ENCODE assay signal across 9 cellular contexts in genomic region chr20:63857751-63858392, GRCh38. TPM values are rescaled to one million over a fixed set of nuclear protein-coding genes. Genes with fewer than 3 reads are reported as not detected.
DNase-seq lines count a peak whose midpoint lies in the region; ATAC-seq and TF ChIP-seq lines count a peak whose summit lies in the region.
"Had no signal": no experiment of that assay in that cellular context is flagged by ENCODE, and none has a peak within 500 bp of the region (broad histone marks: within the 10 kb centered on the region; RNA-seq: fewer than 3 reads in every experiment).

No MANE protein-coding gene starts in this region.

- no peak for DNase-seq in stimulated activated naive CD8-positive, alpha-beta T cell treated with anti-CD3 and anti-CD28 coated beads, Interleukin-15, amount 100 ng/mL, for 72 hours
- no peak for DNase-seq in stimulated activated naive CD8-positive, alpha-beta T cell treated with anti-CD3 and anti-CD28 coated beads, Interleukin-15, Interleukin-2, amounts not matched to agents 100 U/mL and 50 U/mL, for 24 hours
- no peak for DNase-seq in left lung
- DNase-seq in vagina (ENCODE audit: extremely low spot score in 2 of 2): no peak
- no peak for DNase-seq in activated T-helper 2 cell treated with anti-CD3 and anti-CD28 coated beads, Interferon-gamma antibody, Interleukin-2, Interleukin-4, amounts not matched to agents 10 μg/mL and 5 μg/mL and 100 μg/mL, durations not matched to agents 14 hours and 24 hours and 36 hours (ENCODE audit: low spot score)
- no peak for DNase-seq in NCI-H1105 treated with DMSO at 0.1 percent for 48 hours (lab: John Stamatoyannopoulos, UW)
- DNase-seq: cortex of kidney, natural killer cell, NCI-H2171 treated with DMSO at 0.1 percent for 48 hours had no signal

- no peak for TF ChIP-seq POLR2A in vagina (IDR thresholded peaks at IDR 0.05)

- H3K9me3 ChIP-seq in left lung (no peaks in the 10 kb centered on the region), vagina (no peaks in the 10 kb centered on the region)

- peaks cover 0 to 19% of the 10 kb centered on the region in 2 donors for H3K36me3 ChIP-seq in left lung
- peaks cover 0 to 8% of the 10 kb centered on the region in 2 donors for H3K36me3 ChIP-seq in vagina

- peaks cover 0 to 37% of the 10 kb centered on the region in 2 donors for H3K27me3 ChIP-seq in left lung
- H3K27me3 ChIP-seq in vagina: no peaks in the 10 kb centered on the region

- H3K27ac Mint-ChIP-seq in stimulated activated naive CD8-positive, alpha-beta T cell treated with anti-CD3 and anti-CD28 coated beads, Interleukin-15, amount 100 ng/mL, for 72 hours: peak overlapping the region in 1 of 2 donors; percentile 95
- no peak overlapping the region for H3K27ac Mint-ChIP-seq in activated T-helper 2 cell treated with anti-CD3 and anti-CD28 coated beads, Interferon-gamma antibody, Interleukin-2, Interleukin-4, amounts not matched to agents 10 μg/mL and 5 μg/mL and 100 μg/mL, durations not matched to agents 14 hours and 24 hours and 36 hours

- no peaks in the 10 kb centered on the region for H3K9me3 Mint-ChIP-seq in stimulated activated naive CD8-positive, alpha-beta T cell treated with anti-CD3 and anti-CD28 coated beads, Interleukin-15, amount 100 ng/mL, for 72 hours
- no peaks in the 10 kb centered on the region for H3K9me3 Mint-ChIP-seq in activated T-helper 2 cell treated with anti-CD3 and anti-CD28 coated beads, Interferon-gamma antibody, Interleukin-2, Interleukin-4, amounts not matched to agents 10 μg/mL and 5 μg/mL and 100 μg/mL, durations not matched to agents 14 hours and 24 hours and 36 hours
- H3K9me3 Mint-ChIP-seq: natural killer cell had no signal

- peak; percentile 22 for ATAC-seq in stimulated activated naive CD8-positive, alpha-beta T cell treated with anti-CD3 and anti-CD28 coated beads, Interleukin-15, amount 100 ng/mL, for 72 hours
- ATAC-seq in stimulated activated naive CD8-positive, alpha-beta T cell treated with anti-CD3 and anti-CD28 coated beads, Interleukin-15, Interleukin-2, amounts not matched to agents 100 U/mL and 50 U/mL, for 24 hours: no peak
- no peak for ATAC-seq in left lung

- TF ChIP-seq CTCF in left lung (IDR thresholded peaks at IDR 0.05) (no peak), vagina (IDR thresholded peaks at IDR 0.05) (no peak)

- intact Hi-C loops in left lung (cut with DNase I): loop anchor here in 1 of 2 donors (10.0 kb wide), 1 partner anchor 73 kb away; no protein-coding TSS in a partner anchor
- intact Hi-C loops in vagina (cut with DNase I): no loop called here
- intact Hi-C loops in activated T-helper 2 cell treated with anti-CD3 and anti-CD28 coated beads, Interferon-gamma antibody, Interleukin-2, Interleukin-4, amounts not matched to agents 10 μg/mL and 5 μg/mL and 100 μg/mL, durations not matched to agents 14 hours and 24 hours and 36 hours (cut with micrococcal nuclease): no loop called here

- peaks cover 58% of the 10 kb centered on the region for H3K4me1 Mint-ChIP-seq in stimulated activated naive CD8-positive, alpha-beta T cell treated with anti-CD3 and anti-CD28 coated beads, Interleukin-15, amount 100 ng/mL, for 72 hours
- H3K4me1 Mint-ChIP-seq in activated T-helper 2 cell treated with anti-CD3 and anti-CD28 coated beads, Interferon-gamma antibody, Interleukin-2, Interleukin-4, amounts not matched to agents 10 μg/mL and 5 μg/mL and 100 μg/mL, durations not matched to agents 14 hours and 24 hours and 36 hours (ENCODE audit: low read depth): peaks cover 5% of the 10 kb centered on the region

- H3K27ac ChIP-seq in left lung: peak overlapping the region; percentile 17 to 70
- peak overlapping the region; percentile 2 for H3K27ac ChIP-seq in vagina

- peaks cover 7% of the 10 kb centered on the region for H3K36me3 Mint-ChIP-seq in activated T-helper 2 cell treated with anti-CD3 and anti-CD28 coated beads, Interferon-gamma antibody, Interleukin-2, Interleukin-4, amounts not matched to agents 10 μg/mL and 5 μg/mL and 100 μg/mL, durations not matched to agents 14 hours and 24 hours and 36 hours (ENCODE audit: low read depth)
- H3K36me3 Mint-ChIP-seq: natural killer cell had no signal

- H3K4me3 ChIP-seq in left lung (no peak overlapping the region), vagina (no peak overlapping the region)

- H3K4me3 Mint-ChIP-seq in stimulated activated naive CD8-positive, alpha-beta T cell treated with anti-CD3 and anti-CD28 coated beads, Interleukin-15, amount 100 ng/mL, for 72 hours: peak overlapping the region in 1 of 2 donors; percentile 76
- H3K4me3 Mint-ChIP-seq in activated T-helper 2 cell treated with anti-CD3 and anti-CD28 coated beads, Interferon-gamma antibody, Interleukin-2, Interleukin-4, amounts not matched to agents 10 μg/mL and 5 μg/mL and 100 μg/mL, durations not matched to agents 14 hours and 24 hours and 36 hours (ENCODE audit: low read depth): no peak overlapping the region

- no peaks in the 10 kb centered on the region for H3K27me3 Mint-ChIP-seq in stimulated activated naive CD8-positive, alpha-beta T cell treated with anti-CD3 and anti-CD28 coated beads, Interleukin-15, amount 100 ng/mL, for 72 hours
- no peaks in the 10 kb centered on the region for H3K27me3 Mint-ChIP-seq in activated T-helper 2 cell treated with anti-CD3 and anti-CD28 coated beads, Interferon-gamma antibody, Interleukin-2, Interleukin-4, amounts not matched to agents 10 μg/mL and 5 μg/mL and 100 μg/mL, durations not matched to agents 14 hours and 24 hours and 36 hours (ENCODE audit: low read depth)

- H3K4me1 ChIP-seq in left lung (peaks cover 33 to 80% of the 10 kb centered on the region in 2 donors), vagina (peaks cover 48% of the 10 kb centered on the region)

RNA-seq across cellular contexts. Expression of gene ABHD16B, which starts 3.4 kb away (rescaled TPM):
- total RNA-seq in left lung (under 1 TPM in 1 of 2 donors, not detected in 1; 0.18 TPM), vagina (not detected)
- 0.16 TPM in 1 of 2 replicates, not detected in the other for total RNA-seq in activated T-helper 2 cell treated with anti-CD3 and anti-CD28 coated beads, Interferon-gamma antibody, Interleukin-2, Interleukin-4, amounts not matched to agents 10 μg/mL and 5 μg/mL and 100 μg/mL, durations not matched to agents 14 hours and 24 hours and 36 hours
- total RNA-seq: natural killer cell had no signal

RNA-seq across cellular contexts. Expression of gene TPD52L2, which starts 7.2 kb away (rescaled TPM):
- total RNA-seq in left lung (100 to 1,000 TPM; 105 to 116 TPM), vagina (90.1 TPM)
- total RNA-seq in activated T-helper 2 cell treated with anti-CD3 and anti-CD28 coated beads, Interferon-gamma antibody, Interleukin-2, Interleukin-4, amounts not matched to agents 10 μg/mL and 5 μg/mL and 100 μg/mL, durations not matched to agents 14 hours and 24 hours and 36 hours: 62.5 and 66.7 TPM in 2 replicates

RNA-seq across cellular contexts. Expression of gene ZBTB46, which starts 26.8 kb away (rescaled TPM):
- total RNA-seq in left lung (10 to 100 TPM in 1 of 2 donors, 1 to 10 TPM in 1; 9.2 to 11.3 TPM), vagina (7.4 TPM)
- 1.1 and 1.9 TPM in 2 replicates for total RNA-seq in activated T-helper 2 cell treated with anti-CD3 and anti-CD28 coated beads, Interferon-gamma antibody, Interleukin-2, Interleukin-4, amounts not matched to agents 10 μg/mL and 5 μg/mL and 100 μg/mL, durations not matched to agents 14 hours and 24 hours and 36 hours

RNA-seq across cellular contexts. Expression of gene DNAJC5, which starts 37.1 kb away (rescaled TPM):
- total RNA-seq in left lung (10 to 100 TPM; 39.9 to 59.5 TPM), vagina (25.8 TPM)
- total RNA-seq in activated T-helper 2 cell treated with anti-CD3 and anti-CD28 coated beads, Interferon-gamma antibody, Interleukin-2, Interleukin-4, amounts not matched to agents 10 μg/mL and 5 μg/mL and 100 μg/mL, durations not matched to agents 14 hours and 24 hours and 36 hours: 38.1 and 40.0 TPM in 2 replicates
